Comparison of ENCODE assay signal across 1 cellular context in the genomic region with DNA sequence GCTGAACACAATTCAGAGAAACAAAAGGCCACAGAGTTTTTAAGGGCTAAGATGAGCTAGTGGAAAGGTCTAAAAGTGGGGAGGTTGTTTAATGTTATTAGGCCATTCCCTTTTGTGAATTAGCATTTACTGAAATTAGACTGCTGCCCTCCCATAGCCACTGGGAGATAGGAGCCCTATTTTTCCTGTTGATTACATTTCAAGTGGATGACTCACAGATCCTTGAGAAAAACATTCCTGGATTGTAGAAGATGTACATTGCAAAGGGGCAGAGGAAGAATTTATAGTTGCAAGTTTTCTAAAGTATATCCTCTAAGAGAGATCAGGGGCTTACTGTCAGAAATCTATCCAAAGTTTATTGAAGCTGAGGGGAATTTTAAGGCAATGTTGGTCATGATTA.
TF ChIP-seq lines count a peak whose summit lies in the region.

No MANE protein-coding gene starts in this region.

TF ChIP-seq in endothelial cell of umbilical vein, 7 proteins besides CTCF, POLR2A, EP300 and RAD21 (continued from another document):
- TF ChIP-seq GATA2 (IDR thresholded peaks at IDR 0.05; ENCODE audit: insufficient read depth, insufficient read length, low read depth, low read length): no peak
- no peak for TF ChIP-seq MYC (IDR thresholded peaks at IDR 0.05; ENCODE audit: low read depth, low read length)
- TF ChIP-seq EZH2 (IDR thresholded peaks at IDR 0.05; ENCODE audit: borderline replicate concordance, low read depth, low read length, severe bottlenecking): no peak
- no peak for TF ChIP-seq FOS (IDR thresholded peaks at IDR 0.05; ENCODE audit: borderline replicate concordance, insufficient read depth, low read length)
- no peak for TF ChIP-seq JUN (IDR thresholded peaks at IDR 0.05; ENCODE audit: borderline replicate concordance, insufficient read depth, insufficient read length, low read depth)
TF ChIP-seq in endothelial cell of umbilical vein: peak in this region for 0.
